In the genomic region with DNA sequence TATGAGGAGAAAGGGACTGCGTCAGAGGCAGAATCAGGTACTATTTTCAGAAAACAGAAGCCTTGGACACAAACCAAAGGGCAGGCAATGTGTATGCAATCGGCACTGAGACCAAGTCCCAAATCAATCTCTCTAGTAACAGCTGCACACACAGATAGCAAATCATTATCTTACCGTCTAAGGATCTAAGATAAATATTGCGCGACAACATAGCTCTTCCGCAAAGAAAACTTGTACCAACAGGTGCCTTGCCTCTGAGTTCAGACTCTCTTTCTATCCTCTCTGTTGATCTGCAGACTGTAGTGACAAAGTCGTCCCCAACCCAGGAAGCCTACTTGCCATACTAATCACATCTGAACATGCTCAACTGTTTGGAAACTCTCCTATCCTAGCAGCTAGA, we compare ENCODE assay signal across 28 cellular contexts. TPM values are rescaled to one million over a fixed set of nuclear protein-coding genes. Genes with fewer than 3 reads are reported as not detected.
A peak's percentile ranks its signal among the peaks of the same experiment; 100 is the strongest.
DNase-seq lines count a peak whose midpoint lies in the region; TF ChIP-seq lines count a peak whose summit lies in the region.
"Had no signal": no experiment of that assay in that cellular context is flagged by ENCODE, and none has a peak within 500 bp of the region (broad histone marks: within the 10 kb centered on the region; RNA-seq: fewer than 3 reads in every experiment).

No MANE protein-coding gene starts in this region.

- H2AFZ ChIP-seq in hepatocyte: no peak overlapping the region
- H2AFZ ChIP-seq in OCI-LY7 (ENCODE audit: low read length): no peak overlapping the region
- H2AFZ ChIP-seq: GM23248 had no signal

- no TSS peak for BruUV-seq in OCI-LY7 (replicated peaks; lab: Mats Ljungman, UMichigan)

- H3K27me3 ChIP-seq in hepatocyte (no peaks in the 10 kb centered on the region), mucosa of rectum (ENCODE audit: control insufficient read depth in 2 of 2, insufficient read depth in 2 of 2, low read length in 2 of 2) (no peaks in the 10 kb centered on the region), endodermal cell (ENCODE audit: control insufficient read depth, insufficient read depth, low read length, poor library complexity, severe bottlenecking) (no peaks in the 10 kb centered on the region)
- H3K27me3 ChIP-seq: brain microvascular endothelial cell, gastrocnemius medialis, neutrophil, Peyer's patch, upper lobe of right lung had no signal

- WGBS in hepatocyte (ENCODE audit: low lambda C conversion rate, missing lambda C conversion rate): 70% methylated on average over 7 of the region's 7 CpGs
- 78 to 91% methylated on average over 4 to 7 of the region's 7 CpGs for WGBS in endodermal cell (ENCODE audit: insufficient coverage in 1 of 2, insufficient read length in 1 of 2), 2 experiments

- TF ChIP-seq CTCF in hepatocyte (IDR thresholded peaks at IDR 0.05; ENCODE audit: poor library complexity): no peak
- TF ChIP-seq CTCF in OCI-LY7 (conservative IDR thresholded peaks at IDR 0.05; ENCODE audit: low read length): no peak
- no peak for TF ChIP-seq CTCF in endodermal cell (conservative IDR thresholded peaks at IDR 0.05)
- TF ChIP-seq CTCF in glutamatergic neuron (IDR thresholded peaks at IDR 0.05; ENCODE audit: partially characterized antibody, unreplicated experiment): no peak

- no peaks in the 10 kb centered on the region for H3K9me3 ChIP-seq in hepatocyte (ENCODE audit: low read depth)
- no peaks in the 10 kb centered on the region for H3K9me3 ChIP-seq in mucosa of rectum (ENCODE audit: control insufficient read depth in 2 of 2, low read length in 2 of 2)
- H3K9me3 ChIP-seq in OCI-LY7 (ENCODE audit: low read length): no peaks in the 10 kb centered on the region
- no peaks in the 10 kb centered on the region for H3K9me3 ChIP-seq in endodermal cell (ENCODE audit: control insufficient read depth, low read length)
- H3K9me3 ChIP-seq: gastrocnemius medialis, neutrophil, Peyer's patch, prostate gland, upper lobe of right lung had no signal

- H3K4me3 ChIP-seq in hepatocyte: no peak overlapping the region
- H3K4me3 ChIP-seq in mucosa of rectum (ENCODE audit: low read length in 2 of 2): peak overlapping the region in 1 of 2 donors; percentile 42
- no peak overlapping the region for H3K4me3 ChIP-seq in OCI-LY7 (ENCODE audit: low read depth, low read length, poor library complexity, severe bottlenecking)
- H3K4me3 ChIP-seq in endodermal cell (ENCODE audit: low read length): no peak overlapping the region
- H3K4me3 ChIP-seq: gastrocnemius medialis, GM23248, Peyer's patch, prostate gland, upper lobe of right lung had no signal

- H3K27me3 Mint-ChIP-seq in endodermal cell (ENCODE audit: insufficient read depth) (peaks cover 3% of the 10 kb centered on the region), glutamatergic neuron (ENCODE audit: unreplicated experiment) (no peaks in the 10 kb centered on the region)
- H3K27me3 Mint-ChIP-seq: activated T-helper 17 cell treated with anti-CD3 and anti-CD28 coated beads, Interleukin-2, amount 50 U/mL, for 72 hours had no signal

- POLR2A ChIA-PET in OCI-LY7 (lab: Charles Lee): no interaction called here

- H3K27ac Mint-ChIP-seq in endodermal cell (no peak overlapping the region), glutamatergic neuron (ENCODE audit: unreplicated experiment) (no peak overlapping the region)
- H3K27ac Mint-ChIP-seq: activated T-helper 17 cell treated with anti-CD3 and anti-CD28 coated beads, Interleukin-2, amount 50 U/mL, for 72 hours; CD14-positive monocyte had no signal

- H3K36me3 ChIP-seq in hepatocyte (replicated peaks; ENCODE audit: insufficient read depth, low read depth) (no peaks in the 10 kb centered on the region), mucosa of rectum (ENCODE audit: control insufficient read depth in 2 of 2, insufficient read depth in 2 of 2, low read length in 2 of 2) (no peaks in the 10 kb centered on the region), OCI-LY7 (ENCODE audit: insufficient read depth, low read length) (no peaks in the 10 kb centered on the region), endodermal cell (ENCODE audit: control insufficient read depth, insufficient read depth, low read length) (no peaks in the 10 kb centered on the region)
- H3K36me3 ChIP-seq: brain microvascular endothelial cell, gastrocnemius medialis, neutrophil, Peyer's patch, prostate gland, upper lobe of right lung had no signal

- CTCF ChIA-PET in OCI-LY7 (lab: Charles Lee; ENCODE audit: unreplicated experiment): no interaction called here

- DNase-seq in CMK (ENCODE audit: low read depth) (peak; percentile 55), SHP77 treated with DMSO at 0.1 percent for 48 hours (lab: John Stamatoyannopoulos, UW) (peak; percentile 28), hepatocyte (ENCODE audit: low spot score) (no peak), OCI-LY7 (ENCODE audit: low spot score) (no peak), endodermal cell (no peak), middle frontal gyrus (ENCODE audit: extremely low spot score, low spot score) (no peak), glutamatergic neuron (no peak)
- DNase-seq: activated CD4-positive, alpha-beta T cell treated with anti-CD3 and anti-CD28 coated beads for 48 hours; activated naive CD4-positive, alpha-beta T cell treated with anti-CD3 and anti-CD28 coated beads, Interleukin-2, amount 50 U/mL, for 16 hours; brain microvascular endothelial cell; Calu3; DND-41; gastrocnemius medialis; GF-D8; GM23248; NCI-H1694; NCI-H2171; NCI-H524; Peyer's patch; SIG-M5; stimulated activated CD4-positive, alpha-beta T cell treated with anti-CD3 and anti-CD28 coated beads, Interleukin-12 subunit alpha, Interleukin-12 subunit beta, amount 100 ng/mL, for 4 hours; stimulated activated CD4-positive, alpha-beta T cell treated with anti-CD3 and anti-CD28 coated beads, Interleukin-4, amount 100 ng/mL, for 4 hours; upper lobe of right lung had no signal

- H3K4me3 Mint-ChIP-seq in endodermal cell (no peak overlapping the region), glutamatergic neuron (ENCODE audit: unreplicated experiment) (no peak overlapping the region)
- H3K4me3 Mint-ChIP-seq: activated T-helper 17 cell treated with anti-CD3 and anti-CD28 coated beads, Interleukin-2, amount 50 U/mL, for 72 hours; CD14-positive monocyte had no signal

- H3K36me3 Mint-ChIP-seq in endodermal cell (ENCODE audit: low read depth) (no peaks in the 10 kb centered on the region), glutamatergic neuron (ENCODE audit: unreplicated experiment) (no peaks in the 10 kb centered on the region)
- H3K36me3 Mint-ChIP-seq: CD14-positive monocyte had no signal

- H3K27ac ChIP-seq in hepatocyte: peak overlapping the region; percentile 38
- peak overlapping the region; percentile 27 to 32 for H3K27ac ChIP-seq in mucosa of rectum (ENCODE audit: low read depth in 2 of 2, low read length in 2 of 2)
- no peak overlapping the region for H3K27ac ChIP-seq in OCI-LY7 (ENCODE audit: low read depth, low read length, poor library complexity, severe bottlenecking)
- no peak overlapping the region for H3K27ac ChIP-seq in endodermal cell (ENCODE audit: low read depth, low read length)
- H3K27ac ChIP-seq: brain microvascular endothelial cell, gastrocnemius medialis, GM23248, neutrophil, Peyer's patch, prostate gland, upper lobe of right lung had no signal

- H3K4me1 Mint-ChIP-seq in endodermal cell (no peaks in the 10 kb centered on the region), glutamatergic neuron (ENCODE audit: low read depth, unreplicated experiment) (no peaks in the 10 kb centered on the region)
- H3K4me1 Mint-ChIP-seq: activated T-helper 17 cell treated with anti-CD3 and anti-CD28 coated beads, Interleukin-2, amount 50 U/mL, for 72 hours; CD14-positive monocyte had no signal

- H3K79me2 ChIP-seq in hepatocyte: no peaks in the 10 kb centered on the region
- no peaks in the 10 kb centered on the region for H3K79me2 ChIP-seq in OCI-LY7 (ENCODE audit: insufficient read depth, low read depth, low read length)

- H3K9me3 Mint-ChIP-seq in endodermal cell (no peaks in the 10 kb centered on the region), glutamatergic neuron (ENCODE audit: unreplicated experiment) (no peaks in the 10 kb centered on the region)
- H3K9me3 Mint-ChIP-seq: activated T-helper 17 cell treated with anti-CD3 and anti-CD28 coated beads, Interleukin-2, amount 50 U/mL, for 72 hours had no signal

- peak overlapping the region; percentile 53 for H3K4me2 ChIP-seq in hepatocyte
- H3K4me2 ChIP-seq in OCI-LY7 (ENCODE audit: low read length): no peak overlapping the region

- H3K4me1 ChIP-seq in hepatocyte (ENCODE audit: insufficient read depth) (no peaks in the 10 kb centered on the region), mucosa of rectum (ENCODE audit: control insufficient read depth in 2 of 2, insufficient read depth in 2 of 2, low read length in 2 of 2) (peaks cover 0 to 2% of the 10 kb centered on the region in 2 donors), OCI-LY7 (ENCODE audit: insufficient read depth, low read length, poor library complexity, severe bottlenecking) (no peaks in the 10 kb centered on the region), endodermal cell (ENCODE audit: control insufficient read depth, insufficient read depth, low read length) (no peaks in the 10 kb centered on the region)
- H3K4me1 ChIP-seq: gastrocnemius medialis, Peyer's patch, prostate gland, upper lobe of right lung had no signal

- H3K9me2 ChIP-seq in hepatocyte (replicated peaks; ENCODE audit: insufficient read depth) (no peaks in the 10 kb centered on the region), OCI-LY7 (ENCODE audit: insufficient read depth, low read length) (no peaks in the 10 kb centered on the region)

- no peaks in the 10 kb centered on the region for H4K20me1 ChIP-seq in hepatocyte (ENCODE audit: insufficient read depth, poor library complexity, severe bottlenecking)
- no peaks in the 10 kb centered on the region for H4K20me1 ChIP-seq in OCI-LY7 (ENCODE audit: insufficient read depth, low read length)

- H3K9ac ChIP-seq in mucosa of rectum (ENCODE audit: low read depth in 1 of 2, low read length in 2 of 2): no peak overlapping the region
- no peak overlapping the region for H3K9ac ChIP-seq in endodermal cell (ENCODE audit: extremely low read depth, low read length, poor library complexity, severe bottlenecking)
- H3K9ac ChIP-seq: GM23248 had no signal

- intact Hi-C loops in OCI-LY7 (cut with micrococcal nuclease; ENCODE audit: unreplicated experiment): no loop called here

RNA-seq across cellular contexts. Expression of gene SAMD13, which starts 22.6 kb away (rescaled TPM):
- total RNA-seq in hepatocyte (1.3 and 2.4 TPM in 2 replicates), OCI-LY7 (2022) (5.4 and 8.0 TPM in 2 replicates), endodermal cell (1 to 10 TPM; 1.8 to 2.5 TPM), glutamatergic neuron (ENCODE audit: unreplicated experiment) (not detected)
- polyA plus RNA-seq in hepatocyte: 0.88 and 2.6 TPM in 2 replicates
- 5.6 and 5.7 TPM in 2 replicates for total RNA-seq in OCI-LY7 (2014; rRNA removed; shearing (Covaris generic))
- 4.2 TPM for polyA plus RNA-seq in endodermal cell (2013, experiment 1 of 2)
- polyA plus RNA-seq in endodermal cell (2013, experiment 2 of 2): 4.1 TPM
- total RNA-seq: activated T-helper 17 cell treated with anti-CD3 and anti-CD28 coated beads, Interleukin-2, amount 50 U/mL, for 72 hours had no signal

Comparison
In these comparisons a context has a peak if more than half of its experiments do, and no peak if none do; other contexts are left out.
1. DNase-seq: peak in CMK (single experiment) and SHP77 treated with DMSO at 0.1 percent for 48 hours (single experiment); none in hepatocyte (single experiment), OCI-LY7 (single experiment), endodermal cell (single experiment), middle frontal gyrus (single experiment) and glutamatergic neuron (single experiment).
2. H3K27ac ChIP-seq: peak in hepatocyte (single experiment) and mucosa of rectum (2 of 2); none in OCI-LY7 (single experiment) and endodermal cell (single experiment).